15 cellular contexts compared by ENCODE assay signal in genomic region chr7:125126376-125126775, GRCh38.
DNase-seq lines count a peak whose midpoint lies in the region; ATAC-seq and TF ChIP-seq lines count a peak whose summit lies in the region.
"Had no signal": no experiment of that assay in that cellular context is flagged by ENCODE, and none has a peak within 500 bp of the region (broad histone marks: within the 10 kb centered on the region; RNA-seq: fewer than 3 reads in every experiment).

No MANE protein-coding gene starts in this region.

- no peak overlapping the region for H3K4me2 ChIP-seq in trophoblast cell (ENCODE audit: low read length)

- H3K9me3 ChIP-seq in right cardiac atrium (ENCODE audit: control insufficient read depth, low read length): no peaks in the 10 kb centered on the region
- H3K9me3 ChIP-seq in trophoblast cell (ENCODE audit: insufficient read depth, low read depth, low read length): peaks cover 2% of the 10 kb centered on the region
- H3K9me3 ChIP-seq: Peyer's patch had no signal

- H4K8ac ChIP-seq in trophoblast cell (ENCODE audit: low read depth, low read length): no peak overlapping the region

- no peak overlapping the region for H4K91ac ChIP-seq in trophoblast cell (ENCODE audit: low read depth, low read length)

- H3K4me3 ChIP-seq in fibroblast of the aortic adventitia (ENCODE audit: low read depth, low read length) (no peak overlapping the region), right cardiac atrium (ENCODE audit: low read length) (no peak overlapping the region), trophoblast cell (ENCODE audit: low read depth, low read length) (no peak overlapping the region)
- H3K4me3 ChIP-seq: Peyer's patch had no signal

- no peaks in the 10 kb centered on the region for H3K36me3 ChIP-seq in trophoblast cell (ENCODE audit: control insufficient read depth in 1 of 2, insufficient read depth in 2 of 2, low read length in 2 of 2)
- H3K36me3 ChIP-seq: Peyer's patch had no signal

- no peak overlapping the region for H3K4ac ChIP-seq in trophoblast cell (ENCODE audit: low read depth, low read length)

- H3K18ac ChIP-seq in trophoblast cell (ENCODE audit: low read length): no peak overlapping the region

- H4K12ac ChIP-seq in trophoblast cell (ENCODE audit: low read depth, low read length): no peak overlapping the region

- no peak for ATAC-seq in right cardiac atrium
- ATAC-seq: CD8-positive, alpha-beta T cell had no signal

- H3K79me1 ChIP-seq in trophoblast cell (ENCODE audit: low read length): no peaks in the 10 kb centered on the region

- H2AFZ ChIP-seq in trophoblast cell (ENCODE audit: insufficient read depth, low read length, poor library complexity): no peak overlapping the region

- intact Hi-C loops in right cardiac atrium (cut with DNase I): no loop called here

- no peak overlapping the region for H2BK5ac ChIP-seq in trophoblast cell (ENCODE audit: low read depth, low read length, poor library complexity)

- no peaks in the 10 kb centered on the region for H3K79me2 ChIP-seq in trophoblast cell (ENCODE audit: control insufficient read depth, insufficient read depth, low read length, poor library complexity)

- no peak overlapping the region for H3K9ac ChIP-seq in trophoblast cell (ENCODE audit: low read length)

- no peak for TF ChIP-seq CTCF in fibroblast of the aortic adventitia (IDR thresholded peaks at IDR 0.05; ENCODE audit: insufficient read depth, low read length)
- TF ChIP-seq CTCF in osteocyte (IDR thresholded peaks at IDR 0.05): no peak

- no peak overlapping the region for H2AK5ac ChIP-seq in trophoblast cell (ENCODE audit: low read length)

- H3K27me3 Mint-ChIP-seq in osteocyte (ENCODE audit: unreplicated experiment): no peaks in the 10 kb centered on the region

- H3K4me3 Mint-ChIP-seq in osteocyte (ENCODE audit: unreplicated experiment): no peak overlapping the region
- H3K4me3 Mint-ChIP-seq: CD8-positive, alpha-beta T cell had no signal

- no peak overlapping the region for H2BK120ac ChIP-seq in trophoblast cell (ENCODE audit: insufficient read depth, low read length, poor library complexity)

- H3K27ac ChIP-seq in right cardiac atrium (ENCODE audit: low read length) (no peak overlapping the region), trophoblast cell (ENCODE audit: low read depth, low read length) (no peak overlapping the region)
- H3K27ac ChIP-seq: Peyer's patch had no signal

- H3K4me1 Mint-ChIP-seq in osteocyte (ENCODE audit: unreplicated experiment): peaks cover 16% of the 10 kb centered on the region

- 43% methylated on average over 1 of the region's 1 CpG for WGBS in right cardiac atrium
- no CpG with 5 or more reads among the region's 1 CpG for WGBS in trophoblast cell (ENCODE audit: extremely low coverage, insufficient coverage, insufficient read length)

- no peaks in the 10 kb centered on the region for H3K27me3 ChIP-seq in right cardiac atrium (ENCODE audit: control insufficient read depth, insufficient read depth)
- H3K27me3 ChIP-seq in trophoblast cell (ENCODE audit: insufficient read depth, low read length): no peaks in the 10 kb centered on the region
- H3K27me3 ChIP-seq: Peyer's patch had no signal

- no peak overlapping the region for H2BK12ac ChIP-seq in trophoblast cell (ENCODE audit: low read length)

- H3K36me3 Mint-ChIP-seq in osteocyte (ENCODE audit: unreplicated experiment): no peaks in the 10 kb centered on the region
- H3K36me3 Mint-ChIP-seq: CD8-positive, alpha-beta T cell had no signal

- H3K14ac ChIP-seq in trophoblast cell (ENCODE audit: low read length): no peak overlapping the region

- H3K23ac ChIP-seq in trophoblast cell (ENCODE audit: low read length): no peak overlapping the region

- H3K27ac Mint-ChIP-seq in osteocyte (ENCODE audit: unreplicated experiment): peak overlapping the region; percentile 45
- H3K27ac Mint-ChIP-seq: CD8-positive, alpha-beta T cell had no signal

- H3K4me1 ChIP-seq in right cardiac atrium (ENCODE audit: control insufficient read depth, insufficient read depth, low read length): no peaks in the 10 kb centered on the region
- no peaks in the 10 kb centered on the region for H3K4me1 ChIP-seq in trophoblast cell (ENCODE audit: control insufficient read depth in 1 of 2, insufficient read depth in 2 of 2, low read length in 2 of 2)
- H3K4me1 ChIP-seq: Peyer's patch had no signal

- H3K9me3 Mint-ChIP-seq in osteocyte (ENCODE audit: unreplicated experiment): peaks cover 6% of the 10 kb centered on the region

- peak; percentile 28 for DNase-seq in SK-N-DZ (ENCODE audit: low spot score)
- peak; percentile 66 for DNase-seq in astrocyte of the hippocampus (ENCODE audit: low read depth, low spot score)
- DNase-seq in fibroblast of the aortic adventitia (ENCODE audit: low read depth): peak; percentile 14
- no peak for DNase-seq in osteocyte (ENCODE audit: extremely low spot score, unreplicated experiment)
- DNase-seq in right cardiac atrium: no peak
- DNase-seq in KG1 (lab: John Stamatoyannopoulos, UW): no peak
- DNase-seq in trophoblast cell: no peak
- DNase-seq: CD8-positive, alpha-beta T cell; H7; Karpas-422; NCI-H1105 treated with DMSO at 0.1 percent for 48 hours; NCI-H187; NCI-H510A; Peyer's patch; SHP77 treated with DMSO at 0.1 percent for 48 hours had no signal

Comparison
In these comparisons a context has a peak if more than half of its experiments do, and no peak if none do; other contexts are left out.
1. DNase-seq: peak in SK-N-DZ (single experiment), astrocyte of the hippocampus (single experiment) and fibroblast of the aortic adventitia (single experiment); none in osteocyte (single experiment), right cardiac atrium (0 of 3), KG1 (single experiment) and trophoblast cell (0 of 2).